ENCODE assay signal across 8 cellular contexts in the genomic region with DNA sequence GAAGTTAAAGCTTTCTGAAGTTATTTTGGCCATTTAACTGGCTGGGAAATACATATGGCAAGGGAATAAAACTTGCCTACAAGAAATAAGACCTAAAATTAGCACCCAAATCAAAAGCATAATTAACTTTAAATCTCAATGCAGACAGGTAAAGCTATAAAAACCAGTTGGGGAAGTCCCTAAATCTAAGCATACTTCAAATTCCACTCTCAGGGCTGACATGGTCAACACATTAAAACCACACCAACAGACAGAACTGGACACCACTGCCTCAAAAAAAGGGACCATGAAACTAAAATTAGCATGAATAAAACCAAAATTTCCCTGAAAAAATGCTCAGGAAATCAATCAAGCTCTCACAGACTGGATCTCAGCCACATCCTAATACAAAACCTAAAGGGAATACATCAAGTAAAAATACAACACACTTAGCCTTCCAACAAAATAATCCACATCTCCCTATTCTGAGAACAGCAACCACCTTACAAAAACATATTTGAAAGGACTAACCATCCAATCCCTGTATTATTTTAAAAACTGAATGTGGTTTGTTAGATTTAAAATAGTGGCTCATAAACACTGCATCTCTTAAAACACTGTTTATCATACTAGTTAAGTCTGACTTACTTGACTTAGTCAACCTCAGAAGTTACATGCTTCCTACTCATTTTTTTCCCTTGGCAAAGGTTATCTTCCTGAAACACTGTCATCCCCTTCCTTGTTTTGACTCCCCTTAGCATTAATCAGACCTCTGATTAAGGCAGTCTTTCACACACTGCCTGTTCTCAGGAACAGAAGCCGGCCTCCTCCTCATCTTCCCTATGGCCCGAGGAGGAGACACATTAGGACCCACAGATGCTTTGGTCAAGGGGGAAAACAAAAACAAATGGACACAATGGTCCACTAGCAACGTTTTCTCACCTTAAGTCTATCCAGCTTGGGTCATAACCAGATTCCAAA. TPM values are rescaled to one million over a fixed set of nuclear protein-coding genes. Genes with fewer than 3 reads are reported as not detected.
DNase-seq lines count a peak whose midpoint lies in the region; ATAC-seq and TF ChIP-seq lines count a peak whose summit lies in the region.

No MANE protein-coding gene starts in this region.

- H3K27me3 ChIP-seq in CD4-positive, CD25-positive, alpha-beta regulatory T cell (ENCODE audit: control insufficient read depth, insufficient read depth, low read length) = no peaks in the 10 kb centered on the region
- no peaks in the 10 kb centered on the region for H3K27me3 ChIP-seq in MM.1S (replicated peaks; ENCODE audit: insufficient read depth, low read length)
- no peaks in the 10 kb centered on the region for H3K27me3 ChIP-seq in naive thymus-derived CD4-positive, alpha-beta T cell (ENCODE audit: control insufficient read depth in 2 of 2, insufficient read depth in 2 of 2, low read length in 2 of 2)

- POLR2A ChIA-PET in naive thymus-derived CD4-positive, alpha-beta T cell (lab: Charles Lee) = interaction anchor here (1.8 to 3.2 kb wide), 3 partner anchors 7 to 854 kb away, joined by 7 to 39 read pairs (median 8); a partner anchor contains a TSS

- ATAC-seq in CD4-positive, CD25-positive, alpha-beta regulatory T cell (ENCODE audit: low read depth in 2 of 2) = no peak
- no peak for ATAC-seq in naive thymus-derived CD4-positive, alpha-beta T cell
- no peak for ATAC-seq in GM21528 (IDR thresholded peaks at IDR 0.05; ENCODE audit: low FRiP score, unreplicated experiment)

- peak overlapping the region; percentile 83 for H3K4me2 ChIP-seq in MM.1S (ENCODE audit: low read depth, low read length)

- no peaks in the 10 kb centered on the region for H3K9me3 ChIP-seq in CD4-positive, CD25-positive, alpha-beta regulatory T cell (ENCODE audit: control insufficient read depth in 2 of 2, low read length in 2 of 2)
- no peaks in the 10 kb centered on the region for H3K9me3 ChIP-seq in MM.1S (replicated peaks; ENCODE audit: insufficient read depth, low read length)
- H3K9me3 ChIP-seq in naive thymus-derived CD4-positive, alpha-beta T cell (ENCODE audit: control insufficient read depth in 2 of 3, low read length in 3 of 3) = no peaks in the 10 kb centered on the region

- peak overlapping the region; percentile 97 for H3K4me3 ChIP-seq in CD4-positive, CD25-positive, alpha-beta regulatory T cell (ENCODE audit: low read depth, low read length)
- H3K4me3 ChIP-seq in MM.1S (ENCODE audit: low read length) (0 out of 2 replicates have a peak overlapping the region, but pooled peaks have one; percentile 1), coronary artery (peak overlapping the region; percentile 52)
- peak overlapping the region; percentile 21 for H3K4me3 ChIP-seq in naive thymus-derived CD4-positive, alpha-beta T cell (ENCODE audit: low read length)

- H3K79me2 ChIP-seq in MM.1S (ENCODE audit: low read length) = peaks cover 100% of the 10 kb centered on the region

- peak overlapping the region in 2 of 3 donors; percentile 66 to 80 for H3K27ac Mint-ChIP-seq in CD4-positive, CD25-positive, alpha-beta regulatory T cell
- peak overlapping the region; percentile 7 to 91 (median 67) for H3K27ac Mint-ChIP-seq in naive thymus-derived CD4-positive, alpha-beta T cell

- H3F3A ChIP-seq in MM.1S (ENCODE audit: insufficient read depth, low read length) = peaks cover 71% of the 10 kb centered on the region

- peaks cover 55% of the 10 kb centered on the region for H3K36me3 ChIP-seq in CD4-positive, CD25-positive, alpha-beta regulatory T cell (ENCODE audit: control insufficient read depth, insufficient read depth, low read length)
- peaks cover 58% of the 10 kb centered on the region for H3K36me3 ChIP-seq in MM.1S (replicated peaks; ENCODE audit: insufficient read depth, low read length)
- H3K36me3 ChIP-seq in naive thymus-derived CD4-positive, alpha-beta T cell (ENCODE audit: control insufficient read depth in 2 of 3, insufficient read depth in 3 of 3, low read length in 3 of 3) = peaks cover 12 to 32% (median 27%) of the 10 kb centered on the region in 3 experiments

- H3K27me3 Mint-ChIP-seq in CD4-positive, CD25-positive, alpha-beta regulatory T cell = no peaks in the 10 kb centered on the region
- no peaks in the 10 kb centered on the region for H3K27me3 Mint-ChIP-seq in naive thymus-derived CD4-positive, alpha-beta T cell

- TF ChIP-seq CTCF in MM.1S (IDR thresholded peaks at IDR 0.05; ENCODE audit: low read length) = no peak
- TF ChIP-seq CTCF in coronary artery (IDR thresholded peaks at IDR 0.05) = no peak

- H3K9me2 ChIP-seq in MM.1S (replicated peaks; ENCODE audit: insufficient read depth, low read length) = no peaks in the 10 kb centered on the region

- CTCF ChIA-PET in naive thymus-derived CD4-positive, alpha-beta T cell (lab: Charles Lee) = interaction anchor here (1.7 kb wide), 1 partner anchor 14 kb away, joined by 6 read pairs; no protein-coding TSS in a partner anchor

- H2AFZ ChIP-seq in MM.1S (ENCODE audit: low read length) = no peak overlapping the region

- peak overlapping the region; percentile 62 for H3K27ac ChIP-seq in CD4-positive, CD25-positive, alpha-beta regulatory T cell (ENCODE audit: insufficient read depth, low read length, poor library complexity, severe bottlenecking)
- H3K27ac ChIP-seq in MM.1S (ENCODE audit: low read length) (no peak overlapping the region), coronary artery (peak overlapping the region; percentile 30 to 31)
- H3K27ac ChIP-seq in naive thymus-derived CD4-positive, alpha-beta T cell (ENCODE audit: low read depth, low read length) = peak overlapping the region; percentile 27

- H3K4me1 Mint-ChIP-seq in CD4-positive, CD25-positive, alpha-beta regulatory T cell = peaks cover 58 to 99% (median 94%) of the 10 kb centered on the region in 4 donors
- peaks cover 78 to 100% (median 100%) of the 10 kb centered on the region in 7 donors for H3K4me1 Mint-ChIP-seq in naive thymus-derived CD4-positive, alpha-beta T cell

- no peak overlapping the region for H3K9ac ChIP-seq in MM.1S (ENCODE audit: low read length)

- peak overlapping the region; percentile 81 to 100 (median 94) for H3K4me3 Mint-ChIP-seq in CD4-positive, CD25-positive, alpha-beta regulatory T cell
- peak overlapping the region; percentile 31 to 100 (median 100) for H3K4me3 Mint-ChIP-seq in naive thymus-derived CD4-positive, alpha-beta T cell

- H3K9me3 Mint-ChIP-seq in CD4-positive, CD25-positive, alpha-beta regulatory T cell = no peaks in the 10 kb centered on the region
- peaks cover 0 to 1% (median 0%) of the 10 kb centered on the region in 11 donors for H3K9me3 Mint-ChIP-seq in naive thymus-derived CD4-positive, alpha-beta T cell

- intact Hi-C loops in naive thymus-derived CD4-positive, alpha-beta T cell (cut with micrococcal nuclease) = loop anchor here (1.0 to 10.0 kb wide), 4 partner anchors 8 to 435 kb away; a partner anchor contains a TSS

- peaks cover 100% of the 10 kb centered on the region for H4K20me1 ChIP-seq in MM.1S (ENCODE audit: insufficient read depth, low read length)

- no peak for DNase-seq in CD4-positive, CD25-positive, alpha-beta regulatory T cell
- DNase-seq in MM.1S (no peak), coronary artery (ENCODE audit: low spot score) (no peak), NCI-H345 (lab: John Stamatoyannopoulos, UW) (no peak), NCI-H2227 (lab: John Stamatoyannopoulos, UW; ENCODE audit: unreplicated experiment) (no peak)
- DNase-seq in naive thymus-derived CD4-positive, alpha-beta T cell = no peak
- no peak for DNase-seq in activated CD4-positive, alpha-beta T cell treated with anti-CD3 and anti-CD28 coated beads, Interleukin-2, amount 50 U/mL, for 48 hours

- H3K36me3 Mint-ChIP-seq in CD4-positive, CD25-positive, alpha-beta regulatory T cell = peaks cover 53% of the 10 kb centered on the region
- peaks cover 10 to 54% (median 45%) of the 10 kb centered on the region in 5 donors for H3K36me3 Mint-ChIP-seq in naive thymus-derived CD4-positive, alpha-beta T cell

- H3K4me1 ChIP-seq in CD4-positive, CD25-positive, alpha-beta regulatory T cell (ENCODE audit: control insufficient read depth, insufficient read depth, low read length, poor library complexity, severe bottlenecking) = peaks cover 90% of the 10 kb centered on the region
- peaks cover 62% of the 10 kb centered on the region for H3K4me1 ChIP-seq in MM.1S (ENCODE audit: low read length)
- peaks cover 69 to 89% of the 10 kb centered on the region in 2 donors for H3K4me1 ChIP-seq in naive thymus-derived CD4-positive, alpha-beta T cell (ENCODE audit: control insufficient read depth in 2 of 2, insufficient read depth in 2 of 2, low read length in 2 of 2)

RNA-seq across cellular contexts. Expression of a gene that starts 8.3 kb away (rescaled TPM):
- 631 TPM for total RNA-seq in CD4-positive, CD25-positive, alpha-beta regulatory T cell
- polyA plus RNA-seq in CD4-positive, CD25-positive, alpha-beta regulatory T cell = 100 to 1,000 TPM; 187 to 233 (median 205) TPM
- total RNA-seq in naive thymus-derived CD4-positive, alpha-beta T cell = 100 to 1,000 TPM; 194 to 673 (median 216) TPM
- 100 to 1,000 TPM; 182 to 221 TPM for polyA plus RNA-seq in naive thymus-derived CD4-positive, alpha-beta T cell

Comparison
In these comparisons a context has a peak if more than half of its experiments do, and no peak if none do; other contexts are left out.
1. H3K4me3 ChIP-seq: peak in every context shown above with its lines; median percentile 97 in CD4-positive, CD25-positive, alpha-beta regulatory T cell; 52 in coronary artery; 21 in naive thymus-derived CD4-positive, alpha-beta T cell; 1 in MM.1S.